In genomic region chr13:46598140-46598819, GRCh38 we compare ENCODE assay signal across 8 cellular contexts. TPM values are rescaled to one million over a fixed set of nuclear protein-coding genes. Genes with fewer than 3 reads are reported as not detected.
DNase-seq lines count a peak whose midpoint lies in the region; ATAC-seq and TF ChIP-seq lines count a peak whose summit lies in the region.

No MANE protein-coding gene starts in this region.

- no peak overlapping the region for H3K4me3 ChIP-seq in psoas muscle

- no peak for TF ChIP-seq CTCF in psoas muscle (IDR thresholded peaks at IDR 0.05)

- H3K36me3 ChIP-seq in psoas muscle (ENCODE audit: insufficient read depth in 1 of 2, low read depth in 1 of 2) = no peaks in the 10 kb centered on the region

- DNase-seq in GDM1 (lab: John Stamatoyannopoulos, UW) (peak; percentile 41), globus pallidus (ENCODE audit: low spot score) (peak; percentile 47), psoas muscle (no peak), dedifferentiated amniotic fluid mesenchymal stem cell (ENCODE audit: extremely low spot score) (no peak), OCI-M1 (lab: John Stamatoyannopoulos, UW) (no peak), midbrain (lab: John Stamatoyannopoulos, UW) (no peak)

- 78 to 85% (median 78%) methylated on average over 7 of the region's 7 CpGs for WGBS in psoas muscle, 3 donors

- intact Hi-C loops in psoas muscle (cut with DNase I) = no loop called here

- ATAC-seq in GM19463 (IDR thresholded peaks at IDR 0.05; ENCODE audit: unreplicated experiment) (peak; percentile 24), HG03520 (IDR thresholded peaks at IDR 0.05; ENCODE audit: unreplicated experiment) (peak; percentile 15), psoas muscle (no peak)

- H3K9me3 ChIP-seq in psoas muscle = no peaks in the 10 kb centered on the region

- H3K27me3 ChIP-seq in psoas muscle (ENCODE audit: insufficient read depth in 3 of 3, low read length in 2 of 3) = no peaks in the 10 kb centered on the region

- H3K4me1 ChIP-seq in psoas muscle = peaks cover 34% of the 10 kb centered on the region

- H3K27ac ChIP-seq in psoas muscle = no peak overlapping the region

RNA-seq across cellular contexts. Expression of gene LRCH1, which starts 45.3 kb away (rescaled TPM):
- total RNA-seq in psoas muscle = 1 to 10 TPM; 4.1 to 7.9 (median 4.7) TPM
- polyA plus RNA-seq in psoas muscle = 1 to 10 TPM; 1.7 to 2.6 (median 2.3) TPM

Comparison
In these comparisons a context has a peak if more than half of its experiments do, and no peak if none do; other contexts are left out.
1. DNase-seq: peak in GDM1 (single experiment) and globus pallidus (single experiment); none in psoas muscle (0 of 2), dedifferentiated amniotic fluid mesenchymal stem cell (single experiment), OCI-M1 (single experiment) and midbrain (single experiment).
2. ATAC-seq: peak in GM19463 (single experiment) and HG03520 (single experiment); none in psoas muscle (0 of 4).